ENCODE assay signal across 8 cellular contexts in genomic region chr16:87344931-87345631, GRCh38. TPM values are rescaled to one million over a fixed set of nuclear protein-coding genes. Genes with fewer than 3 reads are reported as not detected.
DNase-seq lines count a peak whose midpoint lies in the region; ATAC-seq and TF ChIP-seq lines count a peak whose summit lies in the region.

No MANE protein-coding gene starts in this region.

- intact Hi-C loops in left colon (cut with DNase I, micrococcal nuclease): no loop called here

- H3K4me3 ChIP-seq in SJSA1: no peak overlapping the region; the same call in 1 of the 2 replicates
- H3K4me3 ChIP-seq in Karpas-422 (ENCODE audit: low read length): no peak overlapping the region

- peaks cover 42% of the 10 kb centered on the region for H3K79me2 ChIP-seq in Karpas-422 (ENCODE audit: low read length)

- no peaks in the 10 kb centered on the region for H3K9me2 ChIP-seq in Karpas-422 (replicated peaks; ENCODE audit: insufficient read depth, low read length)

- H3K9ac ChIP-seq in Karpas-422 (ENCODE audit: low read length): no peak overlapping the region

- H3K4me2 ChIP-seq in Karpas-422 (ENCODE audit: low read depth, low read length, poor library complexity, severe bottlenecking): no peak overlapping the region

- peak overlapping the region; percentile 82 for H3K27ac ChIP-seq in SJSA1
- H3K27ac ChIP-seq in Karpas-422 (ENCODE audit: low read length): no peak overlapping the region

- H3K4me1 ChIP-seq in SJSA1 (replicated peaks) (peaks cover 41% of the 10 kb centered on the region), Karpas-422 (ENCODE audit: low read length) (no peaks in the 10 kb centered on the region)

- ATAC-seq in left colon (peak; percentile 79), HG03354 (IDR thresholded peaks at IDR 0.05; ENCODE audit: poor library complexity, severe bottlenecking, unreplicated experiment) (no peak)
- ATAC-seq in stimulated activated naive CD8-positive, alpha-beta T cell treated with anti-CD3 and anti-CD28 coated beads, Interleukin-15, Interleukin-2, amounts not matched to agents 100 U/mL and 50 U/mL, for 24 hours: peak; percentile 70

- DNase-seq in SJSA1 (ENCODE audit: low read depth in 1 of 2, low spot score in 2 of 2): peak; percentile 55 to 88
- DNase-seq in activated gamma-delta T cell treated with Interleukin-2 at 50 U/mL for 16 hours: peak; percentile 56
- peak; percentile 61 to 62 for DNase-seq in left colon
- DNase-seq in stimulated activated naive CD8-positive, alpha-beta T cell treated with anti-CD3 and anti-CD28 coated beads, Interleukin-15, Interleukin-2, amounts not matched to agents 100 U/mL and 50 U/mL, for 24 hours: peak; percentile 59
- DNase-seq in GM10248 (ENCODE audit: extremely low spot score): no peak
- DNase-seq in Karpas-422: no peak
- no peak for DNase-seq in SIG-M5 treated with dmso at 0.1 percent for 504 hours (lab: John Stamatoyannopoulos, UW; ENCODE audit: unreplicated experiment)

- CTCF ChIA-PET in GM10248 (lab: Yijun Ruan, JAX): no interaction called here

- H3K27me3 ChIP-seq in SJSA1 (replicated peaks) (no peaks in the 10 kb centered on the region), Karpas-422 (ENCODE audit: low read length) (no peaks in the 10 kb centered on the region)

- H3K36me3 ChIP-seq in SJSA1 (peaks cover 52% of the 10 kb centered on the region), Karpas-422 (ENCODE audit: insufficient read depth, low read length) (peaks cover 4% of the 10 kb centered on the region)

- no peak for TF ChIP-seq CTCF in GM10248 (IDR thresholded peaks at IDR 0.05; ENCODE audit: control extremely low read depth, extremely low read depth, low read depth, missing control alignments)

- no peaks in the 10 kb centered on the region for H3K9me3 ChIP-seq in SJSA1 (replicated peaks)
- no peaks in the 10 kb centered on the region for H3K9me3 ChIP-seq in Karpas-422 (ENCODE audit: low read length)

- H2AFZ ChIP-seq in Karpas-422 (ENCODE audit: low read length): no peak overlapping the region

- H4K20me1 ChIP-seq in Karpas-422 (ENCODE audit: insufficient read depth, low read depth, low read length): 0 out of 2 replicates have a peak, but pooled peaks cover 8% of the 10 kb centered on the region

- POLR2A ChIA-PET in GM10248 (lab: Yijun Ruan, JAX): no interaction called here

RNA-seq across cellular contexts. Expression of gene C16orf95, which starts 27.9 kb away (rescaled TPM):
- 4.9 and 18.7 TPM in 2 replicates for total RNA-seq in SJSA1 (2014; rRNA removed; shearing (Covaris generic))
- total RNA-seq in left colon: 1 to 10 TPM; 4.4 to 6.3 TPM
- 9.7 and 12.0 TPM in 2 replicates for total RNA-seq in Karpas-422 (2014; rRNA removed; shearing (Covaris generic); ENCODE audit: low replicate concordance)

RNA-seq across cellular contexts. Expression of gene FBXO31, which starts 38.5 kb away (rescaled TPM):
- 26.2 and 27.2 TPM in 2 replicates for total RNA-seq in SJSA1 (2014; rRNA removed; shearing (Covaris generic))
- total RNA-seq in left colon: 10 to 100 TPM; 57.5 to 79.8 TPM
- total RNA-seq in Karpas-422 (2014; rRNA removed; shearing (Covaris generic); ENCODE audit: low replicate concordance): 17.1 and 34.3 TPM in 2 replicates

RNA-seq across cellular contexts. Expression of gene MAP1LC3B, which starts 47.1 kb away (rescaled TPM):
- 16.9 and 21.3 TPM in 2 replicates for total RNA-seq in SJSA1 (2014; rRNA removed; shearing (Covaris generic))
- total RNA-seq in left colon: 10 to 100 TPM; 64.5 to 88.0 TPM
- total RNA-seq in Karpas-422 (2014; rRNA removed; shearing (Covaris generic); ENCODE audit: low replicate concordance): 30.2 and 56.0 TPM in 2 replicates

Comparison
In these comparisons a context has a peak if more than half of its experiments do, and no peak if none do; other contexts are left out.
1. DNase-seq: peak in SJSA1 (2 of 2), activated gamma-delta T cell treated with Interleukin-2 at 50 U/mL for 16 hours (single experiment), left colon (2 of 2) and stimulated activated naive CD8-positive, alpha-beta T cell treated with anti-CD3 and anti-CD28 coated beads, Interleukin-15, Interleukin-2, amounts not matched to agents 100 U/mL and 50 U/mL, for 24 hours (single experiment); none in GM10248 (single experiment), Karpas-422 (single experiment) and SIG-M5 treated with dmso at 0.1 percent for 504 hours (single experiment).